Comparison of ENCODE assay signal across 29 cellular contexts in the genomic region with DNA sequence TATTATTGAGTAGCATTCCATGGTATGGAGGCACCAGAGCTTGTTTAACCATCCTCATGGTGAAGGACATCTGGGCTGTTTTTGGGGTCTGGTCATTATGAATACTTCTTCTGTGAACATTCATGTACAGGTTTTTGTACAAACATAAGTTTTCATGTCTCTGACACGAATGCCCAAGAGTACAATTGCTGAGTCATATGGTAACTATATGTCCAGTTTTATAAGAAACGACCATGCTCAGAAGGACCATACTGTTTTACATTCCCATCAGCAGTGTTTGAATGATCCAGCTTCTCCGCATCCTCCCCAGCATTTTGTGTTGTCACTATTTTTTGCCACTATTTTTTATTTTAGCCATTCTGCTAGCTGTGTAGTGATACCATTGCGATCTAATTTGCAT.
"Had no signal": no experiment of that assay in that cellular context is flagged by ENCODE, and none has a peak within 500 bp of the region (broad histone marks: within the 10 kb centered on the region; RNA-seq: fewer than 3 reads in every experiment).

No MANE protein-coding gene starts in this region.

- H2AFZ ChIP-seq: neural progenitor cell, parathyroid adenoma had no signal

- H3K4me1 Mint-ChIP-seq: neural progenitor cell; stimulated activated memory B cell treated with anti-CD40 and anti-IgM and Interleukin-4, amounts not matched to agents 10 μg/mL and 1 μg/mL and 100 μg/mL, for 72 hours had no signal

- H3K27me3 ChIP-seq: neural progenitor cell, ovary, right lobe of liver, sigmoid colon, suprapubic skin, testis, tibial artery, transverse colon, upper lobe of right lung, uterus had no signal

- H3K9ac ChIP-seq: neural progenitor cell, parathyroid adenoma had no signal

- H3K4me3 Mint-ChIP-seq: naive thymus-derived CD4-positive, alpha-beta T cell; nephron; neural progenitor cell; stimulated activated memory B cell treated with anti-CD40 and anti-IgM and Interleukin-4, amounts not matched to agents 10 μg/mL and 1 μg/mL and 100 μg/mL, for 72 hours; stimulated activated naive CD8-positive, alpha-beta T cell treated with anti-CD3 and anti-CD28 coated beads, Interleukin-15, amount 100 ng/mL, for 72 hours; type B pancreatic cell had no signal

- H3K4me1 ChIP-seq: neural progenitor cell, parathyroid adenoma, right lobe of liver, sigmoid colon, suprapubic skin, testis, tibial artery, transverse colon, upper lobe of right lung, uterus had no signal

- H3K27ac ChIP-seq: neural progenitor cell, ovary, parathyroid adenoma, psoas muscle, right lobe of liver, sigmoid colon, suprapubic skin, testis, tibial artery, transverse colon, upper lobe of right lung, uterus had no signal

- H3K27ac Mint-ChIP-seq: naive thymus-derived CD4-positive, alpha-beta T cell; nephron; neural progenitor cell; progenitor cell of endocrine pancreas; stimulated activated memory B cell treated with anti-CD40 and anti-IgM and Interleukin-4, amounts not matched to agents 10 μg/mL and 1 μg/mL and 100 μg/mL, for 72 hours; stimulated activated naive CD8-positive, alpha-beta T cell treated with anti-CD3 and anti-CD28 coated beads, Interleukin-15, amount 100 ng/mL, for 72 hours; type B pancreatic cell had no signal

- H3K79me2 ChIP-seq: parathyroid adenoma had no signal

- H3K4me3 ChIP-seq: neural progenitor cell, ovary, psoas muscle, right lobe of liver, sigmoid colon, suprapubic skin, testis, tibial artery, transverse colon, upper lobe of right lung, uterus had no signal

- H3K36me3 Mint-ChIP-seq: neural progenitor cell, type B pancreatic cell had no signal

- FAIRE-seq: small intestine had no signal

- ATAC-seq: naive thymus-derived CD4-positive, alpha-beta T cell; psoas muscle; right cardiac atrium; right lobe of liver; stimulated activated memory B cell treated with anti-CD40 and anti-IgM and Interleukin-4, amounts not matched to agents 10 μg/mL and 1 μg/mL and 100 μg/mL, for 72 hours; stimulated activated naive CD8-positive, alpha-beta T cell treated with anti-CD3 and anti-CD28 coated beads, Interleukin-15, amount 100 ng/mL, for 72 hours; stimulated activated naive CD8-positive, alpha-beta T cell treated with anti-CD3 and anti-CD28 coated beads, Interleukin-15, Interleukin-2, amounts not matched to agents 100 U/mL and 50 U/mL, for 24 hours; upper lobe of right lung had no signal

- DNase-seq: naive thymus-derived CD4-positive, alpha-beta T cell; occipital lobe; ovary; posterior cingulate gyrus; psoas muscle; right cardiac atrium; right lobe of liver; sigmoid colon; small intestine; stimulated activated CD4-positive, alpha-beta T cell treated with anti-CD3 and anti-CD28 coated beads, Interleukin-1b, Interleukin-23, amount 100 ng/mL, for 48 hours; stimulated activated CD4-positive, alpha-beta T cell treated with anti-CD3 and anti-CD28 coated beads, Interleukin-4, amount 100 ng/mL, for 1 hour; stimulated activated CD4-positive, alpha-beta T cell treated with anti-CD3 and anti-CD28 coated beads, Interleukin-4, amount 100 ng/mL, for 4 hours; stimulated activated CD8-positive, alpha-beta memory T cell treated with anti-CD3 and anti-CD28 coated beads, Interleukin-4, amount 100 ng/mL, for 48 hours; stimulated activated naive CD4-positive, alpha-beta T cell; stimulated activated naive CD8-positive, alpha-beta T cell treated with anti-CD3 and anti-CD28 coated beads, Interleukin-15, amount 100 ng/mL, for 72 hours; stimulated activated naive CD8-positive, alpha-beta T cell treated with anti-CD3 and anti-CD28 coated beads, Interleukin-15, Interleukin-2, amounts not matched to agents 100 U/mL and 50 U/mL, for 24 hours; substantia nigra; testis; tibial artery; transverse colon; upper lobe of right lung; uterus had no signal

- H3K27me3 Mint-ChIP-seq: naive thymus-derived CD4-positive, alpha-beta T cell; progenitor cell of endocrine pancreas; stimulated activated memory B cell treated with anti-CD40 and anti-IgM and Interleukin-4, amounts not matched to agents 10 μg/mL and 1 μg/mL and 100 μg/mL, for 72 hours; stimulated activated naive CD8-positive, alpha-beta T cell treated with anti-CD3 and anti-CD28 coated beads, Interleukin-15, amount 100 ng/mL, for 72 hours had no signal

- H3K4me2 ChIP-seq: neural progenitor cell had no signal

- H3K36me3 ChIP-seq: neural progenitor cell, ovary, right lobe of liver, sigmoid colon, suprapubic skin, tibial artery, transverse colon, upper lobe of right lung, uterus had no signal

- H3K9me3 ChIP-seq: ovary, right lobe of liver, suprapubic skin, testis, transverse colon, upper lobe of right lung, uterus had no signal
